23 cellular contexts compared by ENCODE assay signal in the genomic region with DNA sequence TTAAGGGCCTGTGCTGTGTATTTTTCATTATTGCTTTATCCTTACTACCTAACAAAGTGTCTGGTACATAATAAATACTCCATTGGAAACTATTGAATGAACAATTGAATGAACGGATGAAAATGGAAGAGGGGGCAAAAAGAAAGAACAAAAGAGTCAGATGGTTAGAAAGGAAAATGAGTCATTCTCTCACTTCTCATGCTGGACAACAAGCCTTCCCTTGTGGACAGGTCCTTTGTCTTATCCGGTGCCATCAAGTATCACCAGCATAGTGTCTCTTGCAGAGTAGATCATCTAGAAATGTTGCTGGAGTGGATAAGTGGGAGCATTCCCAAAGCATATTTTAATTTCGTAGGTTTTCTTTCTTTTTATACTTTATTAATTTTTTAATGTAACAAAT.
"Had no signal": no experiment of that assay in that cellular context is flagged by ENCODE, and none has a peak within 500 bp of the region (broad histone marks: within the 10 kb centered on the region; RNA-seq: fewer than 3 reads in every experiment).

No MANE protein-coding gene starts in this region.

- H3K4me3 Mint-ChIP-seq: activated naive CD8-positive, alpha-beta T cell treated with anti-CD3 and anti-CD28 coated beads, Interleukin-2, amount 50 U/mL, for 24 hours; immature natural killer cell; natural killer cell; stimulated activated memory B cell treated with anti-CD40 and anti-IgM and Interleukin-4, amounts not matched to agents 10 μg/mL and 1 μg/mL and 100 μg/mL, for 72 hours; T-helper 1 cell treated with Interleukin-12 subunit alpha and Interleukin-12 subunit beta and Interleukin-4 antibody, amounts not matched to agents 30 μg/mL and 1 μg/mL, for 36 hours had no signal

- H3K9me3 Mint-ChIP-seq: activated naive CD8-positive, alpha-beta T cell treated with anti-CD3 and anti-CD28 coated beads, Interleukin-2, amount 50 U/mL, for 24 hours; natural killer cell; stimulated activated memory B cell treated with anti-CD40 and anti-IgM and Interleukin-4, amounts not matched to agents 10 μg/mL and 1 μg/mL and 100 μg/mL, for 72 hours had no signal

- H3K27ac Mint-ChIP-seq: activated naive CD8-positive, alpha-beta T cell treated with anti-CD3 and anti-CD28 coated beads, Interleukin-2, amount 50 U/mL, for 24 hours; stimulated activated memory B cell treated with anti-CD40 and anti-IgM and Interleukin-4, amounts not matched to agents 10 μg/mL and 1 μg/mL and 100 μg/mL, for 72 hours; T-helper 1 cell treated with Interleukin-12 subunit alpha and Interleukin-12 subunit beta and Interleukin-4 antibody, amounts not matched to agents 30 μg/mL and 1 μg/mL, for 36 hours had no signal

- H3K27ac ChIP-seq: body of pancreas, cardiac muscle cell, hepatocyte, lower lobe of right lung, parathyroid adenoma, sigmoid colon, testis, upper lobe of left lung had no signal

- H3K27me3 Mint-ChIP-seq: activated naive CD8-positive, alpha-beta T cell treated with anti-CD3 and anti-CD28 coated beads, Interleukin-2, amount 50 U/mL, for 24 hours; stimulated activated memory B cell treated with anti-CD40 and anti-IgM and Interleukin-4, amounts not matched to agents 10 μg/mL and 1 μg/mL and 100 μg/mL, for 72 hours had no signal

- DNase-seq: activated CD4-positive, alpha-beta T cell treated with anti-CD3 and anti-CD28 coated beads for 4 hours; activated CD4-positive, alpha-beta T cell treated with anti-CD3 and anti-CD28 coated beads, Interleukin-2, amount 50 U/mL, for 48 hours; activated CD4-positive, CD25-positive, alpha-beta regulatory T cell; activated naive CD4-positive, alpha-beta T cell treated with Interleukin-2 at 50 U/mL for 16 hours; activated naive CD8-positive, alpha-beta T cell treated with anti-CD3 and anti-CD28 coated beads, Interleukin-2, amount 50 U/mL, for 24 hours; activated T-cell treated with anti-CD3 and anti-CD28 coated beads, Interleukin-2, amount 50 U/mL, for 48 hours; body of pancreas; cortex of kidney; immature natural killer cell; lower lobe of right lung; midbrain; natural killer cell; sigmoid colon; stimulated activated CD4-positive, alpha-beta T cell treated with anti-CD3 and anti-CD28 coated beads, Interleukin-15, amount 100 ng/mL, for 24 hours; testis; upper lobe of left lung had no signal

- H3K36me3 Mint-ChIP-seq: natural killer cell had no signal

- H3K4me3 ChIP-seq: body of pancreas, cardiac muscle cell, hepatocyte, lower lobe of right lung, sigmoid colon, smooth muscle cell, testis, upper lobe of left lung had no signal

- H3K9ac ChIP-seq: parathyroid adenoma had no signal

- H3K27me3 ChIP-seq: body of pancreas, cardiac muscle cell, hepatocyte, sigmoid colon, testis, upper lobe of left lung had no signal

- H3K9me3 ChIP-seq: body of pancreas, lower lobe of right lung, sigmoid colon, testis, upper lobe of left lung had no signal

- ATAC-seq: activated naive CD8-positive, alpha-beta T cell treated with anti-CD3 and anti-CD28 coated beads, Interleukin-2, amount 50 U/mL, for 24 hours; body of pancreas; left lobe of liver; lower lobe of right lung; natural killer cell; stimulated activated memory B cell treated with anti-CD40 and anti-IgM and Interleukin-4, amounts not matched to agents 10 μg/mL and 1 μg/mL and 100 μg/mL, for 72 hours had no signal

- H3K4me1 ChIP-seq: body of pancreas, lower lobe of right lung, parathyroid adenoma, sigmoid colon, testis, upper lobe of left lung had no signal

- H2AFZ ChIP-seq: hepatocyte, parathyroid adenoma had no signal

- H3K4me2 ChIP-seq: hepatocyte, smooth muscle cell had no signal
